In genomic region chr1:35851175-35851869, GRCh38 we compare ENCODE assay signal across 12 cellular contexts. TPM values are rescaled to one million over a fixed set of nuclear protein-coding genes. Genes with fewer than 3 reads are reported as not detected.
A peak's percentile ranks its signal among the peaks of the same experiment; 100 is the strongest.
DNase-seq lines count a peak whose midpoint lies in the region; ATAC-seq and TF ChIP-seq lines count a peak whose summit lies in the region.
"Had no signal": no experiment of that assay in that cellular context is flagged by ENCODE, and none has a peak within 500 bp of the region (broad histone marks: within the 10 kb centered on the region; RNA-seq: fewer than 3 reads in every experiment).

No MANE protein-coding gene starts in this region.

- H3K27ac ChIP-seq in thyroid gland (peak overlapping the region in 2 of 3 donors; percentile 18 to 76), Karpas-422 (ENCODE audit: low read length) (no peak overlapping the region)

- DNase-seq in NCI-H446 treated with DMSO at 0.1 percent for 48 hours (lab: John Stamatoyannopoulos, UW), result peak; percentile 30
- DNase-seq in fibroblast of gingiva (ENCODE audit: low read depth), result peak; percentile 79
- DNase-seq in midbrain (lab: John Stamatoyannopoulos, UW), result peak; percentile 53
- DNase-seq in thyroid gland, result peak in 1 of 2 donors; percentile 8
- DNase-seq in HuH-7.5 (ENCODE audit: low spot score), result no peak
- DNase-seq in Karpas-422, result no peak
- DNase-seq: activated CD8-positive, alpha-beta memory T cell treated with anti-CD3 and anti-CD28 coated beads, Interleukin-2, amount 10 ng/mL, durations not matched to agents 7 days and 5 days; activated naive CD8-positive, alpha-beta T cell treated with anti-CD3 and anti-CD28 coated beads, Interleukin-2, amount 50 U/mL, for 24 hours; Calu3; Peyer's patch had no signal

- ATAC-seq in GM19467 (IDR thresholded peaks at IDR 0.05; ENCODE audit: unreplicated experiment), result no peak
- ATAC-seq: activated CD8-positive, alpha-beta memory T cell treated with anti-CD3 and anti-CD28 coated beads, Interleukin-2, amount 10 ng/mL, durations not matched to agents 7 days and 5 days; activated naive CD8-positive, alpha-beta T cell treated with anti-CD3 and anti-CD28 coated beads, Interleukin-2, amount 50 U/mL, for 24 hours; GM12878 had no signal

- H3K4me3 ChIP-seq in thyroid gland (replicated peaks in 1 of 3) (no peak overlapping the region), Karpas-422 (ENCODE audit: low read length) (no peak overlapping the region)
- H3K4me3 ChIP-seq: GM12878, Peyer's patch had no signal

- H3K9ac ChIP-seq in Karpas-422 (ENCODE audit: low read length), result no peak overlapping the region

- H3K9me3 ChIP-seq in thyroid gland (no peaks in the 10 kb centered on the region), Karpas-422 (ENCODE audit: low read length) (no peaks in the 10 kb centered on the region)
- H3K9me3 ChIP-seq: Peyer's patch had no signal

- H3K36me3 ChIP-seq in thyroid gland (peaks cover 13 to 21% of the 10 kb centered on the region in 2 donors), Karpas-422 (ENCODE audit: insufficient read depth, low read length) (no peaks in the 10 kb centered on the region)

- 52 to 79% methylated on average over 3 of the region's 3 CpGs for WGBS in thyroid gland, 2 donors

- H3K9me2 ChIP-seq in Karpas-422 (replicated peaks; ENCODE audit: insufficient read depth, low read length), result no peaks in the 10 kb centered on the region

- intact Hi-C loops in thyroid gland (cut with DNase I), result no loop called here

- no peaks in the 10 kb centered on the region for H3K79me2 ChIP-seq in Karpas-422 (ENCODE audit: low read length)

- no peaks in the 10 kb centered on the region for H3K27me3 ChIP-seq in thyroid gland
- H3K27me3 ChIP-seq in Karpas-422 (ENCODE audit: low read length), result no peaks in the 10 kb centered on the region
- H3K27me3 ChIP-seq: Peyer's patch had no signal

- no peak overlapping the region for H2AFZ ChIP-seq in Karpas-422 (ENCODE audit: low read length)

- H4K20me1 ChIP-seq in Karpas-422 (ENCODE audit: insufficient read depth, low read depth, low read length), result no peaks in the 10 kb centered on the region

- H3K4me1 ChIP-seq in thyroid gland (peaks cover 13 to 16% of the 10 kb centered on the region in 2 donors), Karpas-422 (ENCODE audit: low read length) (peaks cover 6% of the 10 kb centered on the region)

- no peak overlapping the region for H3K4me2 ChIP-seq in Karpas-422 (ENCODE audit: low read depth, low read length, poor library complexity, severe bottlenecking)

- no peak for TF ChIP-seq POLR2A in thyroid gland (IDR thresholded peaks at IDR 0.05)

- no peak for TF ChIP-seq CTCF in thyroid gland (IDR thresholded peaks at IDR 0.05)

RNA-seq across cellular contexts. Expression of gene AGO1, which starts 31.7 kb away (rescaled TPM):
- 10 to 100 TPM; 21.8 to 27.7 (median 25.4) TPM for total RNA-seq in thyroid gland
- total RNA-seq in Karpas-422 (2014; rRNA removed; shearing (Covaris generic); ENCODE audit: low replicate concordance), result 18.7 and 21.4 TPM in 2 replicates

RNA-seq across cellular contexts. Expression of gene AGO4, which starts 43.5 kb away (rescaled TPM):
- 10 to 100 TPM; 10.2 to 25.4 (median 13.2) TPM for total RNA-seq in thyroid gland
- 7.6 and 9.8 TPM in 2 replicates for total RNA-seq in Karpas-422 (2014; rRNA removed; shearing (Covaris generic); ENCODE audit: low replicate concordance)

Comparison
In these comparisons a context has a peak if more than half of its experiments do, and no peak if none do; other contexts are left out.
1. DNase-seq: peak in NCI-H446 treated with DMSO at 0.1 percent for 48 hours (single experiment), fibroblast of gingiva (single experiment) and midbrain (single experiment); none in HuH-7.5 (single experiment) and Karpas-422 (single experiment).